24 cellular contexts compared by ENCODE assay signal in genomic region chr2:217821536-217822147, GRCh38.
DNase-seq lines count a peak whose midpoint lies in the region; ATAC-seq and TF ChIP-seq lines count a peak whose summit lies in the region.
"Had no signal": no experiment of that assay in that cellular context is flagged by ENCODE, and none has a peak within 500 bp of the region (broad histone marks: within the 10 kb centered on the region; RNA-seq: fewer than 3 reads in every experiment).

No MANE protein-coding gene starts in this region.

- H3K36me3 Mint-ChIP-seq in neural crest cell (ENCODE audit: low read depth) (no peaks in the 10 kb centered on the region), T-cell (no peaks in the 10 kb centered on the region)
- no peaks in the 10 kb centered on the region for H3K36me3 Mint-ChIP-seq in activated T-cell treated with anti-CD3 and anti-CD28 coated beads, Interleukin-2, amount 50 U/mL, for 72 hours (ENCODE audit: insufficient read depth in 2 of 2)

- no peak for DNase-seq in RWPE1 (ENCODE audit: low spot score)
- DNase-seq in coronary artery (ENCODE audit: low spot score), result no peak
- DNase-seq in neural crest cell (ENCODE audit: low read depth, low spot score), result no peak
- DNase-seq in suprapubic skin (ENCODE audit: low spot score in 2 of 2), result no peak
- no peak for DNase-seq in T-cell
- no peak for DNase-seq in activated T-cell treated with anti-CD3 and anti-CD28 coated beads, Interleukin-2, amount 50 U/mL, for 72 hours
- DNase-seq: activated CD4-positive, alpha-beta T cell treated with anti-CD3 and anti-CD28 coated beads, Interleukin-2, amount 10 ng/mL, durations not matched to agents 7 days and 5 days; activated naive CD4-positive, alpha-beta T cell treated with anti-CD3 and anti-CD28 coated beads, Interleukin-2, amount 50 U/mL, for 16 hours; COR-L47; dorsolateral prefrontal cortex; GDM1; KG1; NCI-H146; NCI-H446 treated with DMSO at 0.1 percent for 48 hours; OCI-M1; SHP77; stimulated activated CD4-positive, alpha-beta T cell treated with anti-CD3 and anti-CD28 coated beads, Interleukin-12 subunit alpha, Interleukin-12 subunit beta, amount 100 ng/mL, for 4 hours; stimulated activated CD4-positive, alpha-beta T cell treated with anti-CD3 and anti-CD28 coated beads, Interleukin-4, amount 100 ng/mL, for 4 hours; stimulated activated naive CD4-positive, alpha-beta T cell; T-helper 9 cell had no signal

- TF ChIP-seq CTCF in RWPE1 (conservative IDR thresholded peaks at IDR 0.05; ENCODE audit: low read depth), result no peak
- no peak for TF ChIP-seq CTCF in coronary artery (IDR thresholded peaks at IDR 0.05)
- TF ChIP-seq CTCF in neural crest cell (conservative IDR thresholded peaks at IDR 0.05), result no peak
- no peak for TF ChIP-seq CTCF in suprapubic skin (IDR thresholded peaks at IDR 0.05)

- H3K4me1 Mint-ChIP-seq in neural crest cell, result peaks cover 37% of the 10 kb centered on the region
- no peaks in the 10 kb centered on the region for H3K4me1 Mint-ChIP-seq in T-cell
- no peaks in the 10 kb centered on the region for H3K4me1 Mint-ChIP-seq in activated T-cell treated with anti-CD3 and anti-CD28 coated beads, Interleukin-2, amount 50 U/mL, for 72 hours (ENCODE audit: low read depth)
- H3K4me1 Mint-ChIP-seq: activated CD4-positive, alpha-beta T cell treated with anti-CD3 and anti-CD28 coated beads, Interleukin-2, amount 10 ng/mL, durations not matched to agents 7 days and 5 days had no signal

- peaks cover 51% of the 10 kb centered on the region for H3K4me1 ChIP-seq in suprapubic skin

- TF ChIP-seq EP300 in suprapubic skin (IDR thresholded peaks at IDR 0.05), result no peak

- no peak for ATAC-seq in T-cell (replicated peaks in 1 of 4)
- ATAC-seq in HG03521 (IDR thresholded peaks at IDR 0.05; ENCODE audit: unreplicated experiment), result no peak
- ATAC-seq in activated T-cell treated with anti-CD3 and anti-CD28 coated beads, Interleukin-2, amount 50 U/mL, for 72 hours (replicated peaks in 1 of 2), result no peak
- ATAC-seq: GM23338 had no signal

- no peaks in the 10 kb centered on the region for H3K9me3 ChIP-seq in suprapubic skin
- H3K9me3 ChIP-seq: BLaER1 treated with 17β-estradiol and CSF1 and Interleukin-3, amounts not matched to agents 10 nM and 100 nM had no signal

- H3K4me3 Mint-ChIP-seq in neural crest cell (no peak overlapping the region), T-cell (no peak overlapping the region)
- no peak overlapping the region for H3K4me3 Mint-ChIP-seq in activated T-cell treated with anti-CD3 and anti-CD28 coated beads, Interleukin-2, amount 50 U/mL, for 72 hours
- H3K4me3 Mint-ChIP-seq: activated CD4-positive, alpha-beta T cell treated with anti-CD3 and anti-CD28 coated beads, Interleukin-2, amount 10 ng/mL, durations not matched to agents 7 days and 5 days; activated T-helper 1 cell treated with anti-CD3 and anti-CD28 coated beads, Interleukin-12 subunit alpha, Interleukin-12 subunit beta, Interleukin-2, Interleukin-4 antibody, amounts not matched to agents 30 ng/mL and 10 ng/mL and 1 ng/mL, durations not matched to agents 14 hours and 24 hours and 36 hours; GM23338 had no signal

- H3K4me3 ChIP-seq in coronary artery (no peak overlapping the region), suprapubic skin (no peak overlapping the region)
- H3K4me3 ChIP-seq: BLaER1 treated with 17β-estradiol and CSF1 and Interleukin-3, amounts not matched to agents 10 nM and 100 nM; dorsolateral prefrontal cortex; GM23338 had no signal

- 81% methylated on average over 5 of the region's 12 CpGs for WGBS in suprapubic skin

- CTCF ChIA-PET in RWPE1 (lab: Yijun Ruan, JAX) (interaction anchor here (1.0 kb wide), 1 partner anchor 32 kb away, joined by 4 read pairs; no protein-coding TSS in a partner anchor), T-cell (lab: Charles Lee) (no interaction called here)

- H3K27ac Mint-ChIP-seq in neural crest cell (ENCODE audit: unreplicated experiment) (peak overlapping the region; percentile 58), T-cell (no peak overlapping the region)
- no peak overlapping the region for H3K27ac Mint-ChIP-seq in activated T-cell treated with anti-CD3 and anti-CD28 coated beads, Interleukin-2, amount 50 U/mL, for 72 hours
- H3K27ac Mint-ChIP-seq: activated CD4-positive, alpha-beta T cell treated with anti-CD3 and anti-CD28 coated beads, Interleukin-2, amount 10 ng/mL, durations not matched to agents 7 days and 5 days; activated T-helper 1 cell treated with anti-CD3 and anti-CD28 coated beads, Interleukin-12 subunit alpha, Interleukin-12 subunit beta, Interleukin-2, Interleukin-4 antibody, amounts not matched to agents 30 ng/mL and 10 ng/mL and 1 ng/mL, durations not matched to agents 14 hours and 24 hours and 36 hours had no signal

- no peaks in the 10 kb centered on the region for H3K27me3 Mint-ChIP-seq in neural crest cell (ENCODE audit: low read depth)
- peaks cover 0 to 1% of the 10 kb centered on the region in 2 donors for H3K27me3 Mint-ChIP-seq in T-cell
- no peaks in the 10 kb centered on the region for H3K27me3 Mint-ChIP-seq in activated T-cell treated with anti-CD3 and anti-CD28 coated beads, Interleukin-2, amount 50 U/mL, for 72 hours (ENCODE audit: low read depth)
- H3K27me3 Mint-ChIP-seq: activated CD4-positive, alpha-beta T cell treated with anti-CD3 and anti-CD28 coated beads, Interleukin-2, amount 10 ng/mL, durations not matched to agents 7 days and 5 days had no signal

- H3K9me3 Mint-ChIP-seq in neural crest cell, result no peaks in the 10 kb centered on the region
- no peaks in the 10 kb centered on the region for H3K9me3 Mint-ChIP-seq in T-cell
- no peaks in the 10 kb centered on the region for H3K9me3 Mint-ChIP-seq in activated T-cell treated with anti-CD3 and anti-CD28 coated beads, Interleukin-2, amount 50 U/mL, for 72 hours
- H3K9me3 Mint-ChIP-seq: activated CD4-positive, alpha-beta T cell treated with anti-CD3 and anti-CD28 coated beads, Interleukin-2, amount 10 ng/mL, durations not matched to agents 7 days and 5 days; activated T-helper 1 cell treated with anti-CD3 and anti-CD28 coated beads, Interleukin-12 subunit alpha, Interleukin-12 subunit beta, Interleukin-2, Interleukin-4 antibody, amounts not matched to agents 30 ng/mL and 10 ng/mL and 1 ng/mL, durations not matched to agents 14 hours and 24 hours and 36 hours; GM23338 had no signal

- POLR2A ChIA-PET in RWPE1 (lab: Yijun Ruan, JAX; ENCODE audit: low non-redundant PET), result no interaction called here
- POLR2A ChIA-PET in T-cell (lab: Charles Lee), result no interaction called here

- H3K27ac ChIP-seq in RWPE1, result peak overlapping the region; percentile 56
- H3K27ac ChIP-seq in coronary artery, result peak overlapping the region; percentile 35 to 90
- H3K27ac ChIP-seq in suprapubic skin, result peak overlapping the region; percentile 1
- H3K27ac ChIP-seq: BLaER1 treated with 17β-estradiol and CSF1 and Interleukin-3, amounts not matched to agents 10 nM and 100 nM had no signal

- H3K36me3 ChIP-seq in suprapubic skin, result peaks cover 46% of the 10 kb centered on the region

- H3K27me3 ChIP-seq in suprapubic skin, result no peaks in the 10 kb centered on the region
- H3K27me3 ChIP-seq: BLaER1 treated with 17β-estradiol and CSF1 and Interleukin-3, amounts not matched to agents 10 nM and 100 nM; dorsolateral prefrontal cortex had no signal

- TF ChIP-seq POLR2A in suprapubic skin (IDR thresholded peaks at IDR 0.05), result no peak

Comparison
In these comparisons a context has a peak if more than half of its experiments do, and no peak if none do; other contexts are left out.
1. H3K27ac ChIP-seq: peak in every context shown above with its lines; median percentile 62 in coronary artery; 56 in RWPE1; 1 in suprapubic skin.